14 cellular contexts compared by ENCODE assay signal in genomic region chr13:99693812-99694211, GRCh38.
"Had no signal": no experiment of that assay in that cellular context is flagged by ENCODE, and none has a peak within 500 bp of the region (broad histone marks: within the 10 kb centered on the region; RNA-seq: fewer than 3 reads in every experiment).

No MANE protein-coding gene starts in this region.

- H3K27me3 ChIP-seq: adrenal gland, cardiac muscle cell, upper lobe of right lung had no signal

- H3K36me3 Mint-ChIP-seq: activated naive CD4-positive, alpha-beta T cell treated with anti-CD3 and anti-CD28 coated beads, Interleukin-2, amount 50 U/mL, for 72 hours had no signal

- H3K9me3 Mint-ChIP-seq: activated naive CD4-positive, alpha-beta T cell treated with anti-CD3 and anti-CD28 coated beads, Interleukin-2, amount 50 U/mL, for 72 hours; dendritic cell treated with granulocyte-macrophage colony-stimulating factor and Interleukin-4, amounts not matched to agents 40 ng/mL and 50 ng/mL, for 4 days; neural crest cell had no signal

- DNase-seq: activated CD4-positive, alpha-beta T cell treated with anti-CD3 and anti-CD28 coated beads, Interleukin-2, amount 50 U/mL, for 4 hours; activated gamma-delta T cell; adrenal gland; effector memory CD4-positive, alpha-beta T cell; kidney; stimulated activated naive CD4-positive, alpha-beta T cell; upper lobe of right lung had no signal

- H3K4me1 ChIP-seq: adrenal gland, upper lobe of right lung had no signal

- H3K4me3 ChIP-seq: adrenal gland, cardiac muscle cell, upper lobe of right lung had no signal

- ATAC-seq: activated naive CD4-positive, alpha-beta T cell treated with anti-CD3 and anti-CD28 coated beads, Interleukin-2, amount 50 U/mL, for 72 hours; left lobe of liver; upper lobe of right lung had no signal

- H3K4me3 Mint-ChIP-seq: dendritic cell treated with granulocyte-macrophage colony-stimulating factor and Interleukin-4, amounts not matched to agents 40 ng/mL and 50 ng/mL, for 4 days; neural crest cell had no signal

- H3K36me3 ChIP-seq: adrenal gland, cardiac muscle cell, upper lobe of right lung, WERI-Rb-1 had no signal

- H3K27ac Mint-ChIP-seq: activated naive CD4-positive, alpha-beta T cell treated with anti-CD3 and anti-CD28 coated beads, Interleukin-2, amount 50 U/mL, for 72 hours; dendritic cell treated with granulocyte-macrophage colony-stimulating factor and Interleukin-4, amounts not matched to agents 40 ng/mL and 50 ng/mL, for 4 days; progenitor cell of endocrine pancreas had no signal

- H3K27ac ChIP-seq: adrenal gland, cardiac muscle cell, upper lobe of right lung, WERI-Rb-1 had no signal

- H3K9me3 ChIP-seq: adrenal gland, upper lobe of right lung had no signal
